ENCODE assay signal across 30 cellular contexts in genomic region chr6:151403919-151404308, GRCh38. TPM values are rescaled to one million over a fixed set of nuclear protein-coding genes. Genes with fewer than 3 reads are reported as not detected.
DNase-seq lines count a peak whose midpoint lies in the region; ATAC-seq, FAIRE-seq and TF ChIP-seq lines count a peak whose summit lies in the region.
"Had no signal": no experiment of that assay in that cellular context is flagged by ENCODE, and none has a peak within 500 bp of the region (broad histone marks: within the 10 kb centered on the region; RNA-seq: fewer than 3 reads in every experiment).

No MANE protein-coding gene starts in this region.

- 0 out of 2 replicates have a peak overlapping the region, but pooled peaks have one; percentile 10 for H3K9ac ChIP-seq in HCT116 (ENCODE audit: low read length)
- H3K9ac ChIP-seq in K562 (ENCODE audit: insufficient read depth in 1 of 2, low read depth in 2 of 2, low read length in 2 of 2) = no peak overlapping the region
- H3K9ac ChIP-seq in endodermal cell (ENCODE audit: extremely low read depth, low read length, poor library complexity, severe bottlenecking) = no peak overlapping the region

- H3K79me2 ChIP-seq in HCT116 (ENCODE audit: insufficient read depth, low read length) (peaks cover 61% of the 10 kb centered on the region), K562 (ENCODE audit: control insufficient read depth, insufficient read depth, low read length) (peaks cover 52% of the 10 kb centered on the region)

- in situ Hi-C loops in K562 (cut with MboI) = loop anchor here (25.0 kb wide), 1 partner anchor 1583 kb away; the partner anchor contains the start of gene FBXO5

- H3K27ac ChIP-seq in HCT116 (ENCODE audit: low read depth, low read length) = peak overlapping the region; percentile 4; the same call in 1 of the 2 replicates
- H3K27ac ChIP-seq in K562 (ENCODE audit: extremely low read depth, low read depth, low read length) = no peak overlapping the region
- no peak overlapping the region for H3K27ac ChIP-seq in endodermal cell (ENCODE audit: low read depth, low read length)
- H3K27ac ChIP-seq: Peyer's patch, SJCRH30, skin epidermis, transverse colon had no signal

- H3K4me1 ChIP-seq in HCT116 (ENCODE audit: control insufficient read depth in 1 of 2, insufficient read depth in 2 of 2, low read length in 2 of 2) (peaks cover 40 to 55% of the 10 kb centered on the region in 2 experiments), K562 (replicated peaks in 1 of 2; ENCODE audit: control insufficient read depth in 2 of 2, insufficient read depth in 2 of 2, low read length in 2 of 2) (no peaks in the 10 kb centered on the region), endodermal cell (ENCODE audit: control insufficient read depth, insufficient read depth, low read length) (peaks cover 9% of the 10 kb centered on the region)
- H3K4me1 ChIP-seq: Peyer's patch, SJCRH30 had no signal

- POLR2A ChIA-PET in HCT116 (lab: Charles Lee) (interaction anchor here (1.5 kb wide), 1 partner anchor 14 kb away, joined by 3 read pairs; no protein-coding TSS in a partner anchor), K562 (lab: Yijun Ruan, JAX) (interaction anchor here (1.5 to 2.5 kb wide), 2 partner anchors 10 to 13 kb away, joined by 4 to 9 read pairs; no protein-coding TSS in a partner anchor)

- H3K9me2 ChIP-seq in HCT116 (ENCODE audit: insufficient read depth) = no peaks in the 10 kb centered on the region

- H3K27me3 ChIP-seq in HCT116 (ENCODE audit: insufficient read depth, low read length) (no peaks in the 10 kb centered on the region), K562 (ENCODE audit: control insufficient read depth in 2 of 2, insufficient read depth in 2 of 2, low read length in 2 of 2) (no peaks in the 10 kb centered on the region), endodermal cell (ENCODE audit: control insufficient read depth, insufficient read depth, low read length, poor library complexity, severe bottlenecking) (no peaks in the 10 kb centered on the region)
- H3K27me3 ChIP-seq: Peyer's patch, SJCRH30, transverse colon had no signal

- H4K20me1 ChIP-seq in HCT116 (ENCODE audit: insufficient read depth) (no peaks in the 10 kb centered on the region; the same call in 1 of the 2 replicates), K562 (replicated peaks; ENCODE audit: control insufficient read depth, insufficient read depth, low read length) (no peaks in the 10 kb centered on the region; the same call in 1 of the 2 replicates)

- H3K4me3 Mint-ChIP-seq in activated T-cell treated with anti-CD3 and anti-CD28 coated beads, Interleukin-2, amount 50 U/mL, for 24 hours = no peak overlapping the region
- no peak overlapping the region for H3K4me3 Mint-ChIP-seq in natural killer cell treated with Interleukin-12 subunit alpha and Interleukin-12 subunit beta and Interleukin-15 and Interleukin-18, amount 100 ng/mL, for 72 hours
- no peak overlapping the region for H3K4me3 Mint-ChIP-seq in endodermal cell
- H3K4me3 Mint-ChIP-seq: activated B cell treated with CpG ODN at 0.5 μM for 24 hours; dendritic cell treated with granulocyte-macrophage colony-stimulating factor and Interleukin-4, amounts not matched to agents 40 ng/mL and 50 ng/mL, for 4 days had no signal

- RAD21 ChIA-PET in HCT116 (lab: Charles Lee; ENCODE audit: low non-redundant PET in 1 of 2, low total read pairs in 2 of 2, uncharacterized antibody in 2 of 2, unreplicated experiment in 2 of 2) = no interaction called here

- CTCF ChIA-PET in HCT116 (lab: Charles Lee) = no interaction called here
- CTCF ChIA-PET in K562 (lab: Yijun Ruan, JAX; ENCODE audit: low intra/inter-chr PET ratio) = interaction anchor here (0.6 kb wide), 1 partner anchor 51 kb away, joined by 3 read pairs; no protein-coding TSS in a partner anchor

- no peak for TF ChIP-seq RAD21 in HCT116 (IDR thresholded peaks at IDR 0.05; ENCODE audit: low read depth)
- TF ChIP-seq RAD21 in K562 (CRISPR knock-in tag; conservative IDR thresholded peaks at IDR 0.05 in 1 of 2, IDR thresholded peaks at IDR 0.05 in 1 of 2) = no peak

- peak overlapping the region; percentile 48 for H3K27ac Mint-ChIP-seq in activated T-cell treated with anti-CD3 and anti-CD28 coated beads, Interleukin-2, amount 50 U/mL, for 24 hours
- H3K27ac Mint-ChIP-seq in natural killer cell treated with Interleukin-12 subunit alpha and Interleukin-12 subunit beta and Interleukin-15 and Interleukin-18, amount 100 ng/mL, for 72 hours = peak overlapping the region; percentile 30 to 55
- no peak overlapping the region for H3K27ac Mint-ChIP-seq in endodermal cell
- H3K27ac Mint-ChIP-seq: activated B cell treated with CpG ODN at 0.5 μM for 24 hours; dendritic cell treated with granulocyte-macrophage colony-stimulating factor and Interleukin-4, amounts not matched to agents 40 ng/mL and 50 ng/mL, for 4 days had no signal

- no peak overlapping the region for H3K4me3 ChIP-seq in HCT116 (replicated peaks in 1 of 2; ENCODE audit: low read depth in 1 of 2, low read length in 2 of 2)
- H3K4me3 ChIP-seq in K562 = no peak overlapping the region
- H3K4me3 ChIP-seq in endodermal cell (ENCODE audit: low read length) = no peak overlapping the region
- H3K4me3 ChIP-seq: Peyer's patch, SJCRH30, skin epidermis, transverse colon had no signal

- TF ChIP-seq CTCF in HCT116 (IDR thresholded peaks at IDR 0.05 in 2 of 3, conservative IDR thresholded peaks at IDR 0.05 in 1 of 3; ENCODE audit: borderline replicate concordance in 1 of 3, insufficient read depth in 1 of 3, low read depth in 2 of 3, low read length in 2 of 3) (no peak), K562 (IDR thresholded peaks at IDR 0.05 in 2 of 3, conservative IDR thresholded peaks at IDR 0.05 in 1 of 3; ENCODE audit: insufficient read depth in 2 of 3, low read depth in 1 of 3, low read length in 3 of 3) (no peak), endodermal cell (conservative IDR thresholded peaks at IDR 0.05) (no peak)

- H3K9me1 ChIP-seq in K562 (ENCODE audit: control insufficient read depth, insufficient read depth, low read length) = peaks cover 5% of the 10 kb centered on the region

- no peaks in the 10 kb centered on the region for H3K27me3 Mint-ChIP-seq in activated T-cell treated with anti-CD3 and anti-CD28 coated beads, Interleukin-2, amount 50 U/mL, for 24 hours
- H3K27me3 Mint-ChIP-seq in natural killer cell treated with Interleukin-12 subunit alpha and Interleukin-12 subunit beta and Interleukin-15 and Interleukin-18, amount 100 ng/mL, for 72 hours = no peaks in the 10 kb centered on the region
- no peaks in the 10 kb centered on the region for H3K27me3 Mint-ChIP-seq in endodermal cell (ENCODE audit: insufficient read depth)
- H3K27me3 Mint-ChIP-seq: activated B cell treated with CpG ODN at 0.5 μM for 24 hours; dendritic cell treated with granulocyte-macrophage colony-stimulating factor and Interleukin-4, amounts not matched to agents 40 ng/mL and 50 ng/mL, for 4 days had no signal

- peak overlapping the region; percentile 38 for H3K4me2 ChIP-seq in HCT116 (ENCODE audit: low read length)
- H3K4me2 ChIP-seq in K562 (ENCODE audit: insufficient read depth, low read length) = no peak overlapping the region

- TF ChIP-seq POLR2A in HCT116 (IDR thresholded peaks at IDR 0.05; ENCODE audit: borderline replicate concordance, extremely low read depth, insufficient read depth, insufficient read length) (no peak), K562 (conservative IDR thresholded peaks at IDR 0.05) (0 out of 2 replicates have a peak, but pooled peaks have one; percentile 2)

- BruUV-seq in HCT116 (replicated peaks; lab: Mats Ljungman, UMichigan) = no TSS peak
- no TSS peak for BruUV-seq in K562 (replicated peaks; lab: Mats Ljungman, UMichigan)

- H3K36me3 ChIP-seq in HCT116 (ENCODE audit: control insufficient read depth in 1 of 2, insufficient read depth in 2 of 2, low read length in 2 of 2) (peaks cover 4 to 13% of the 10 kb centered on the region in 2 experiments; a peak in 1 of 4 replicates), K562 (ENCODE audit: control insufficient read depth, insufficient read depth, low read length) (peaks cover 78% of the 10 kb centered on the region), endodermal cell (ENCODE audit: control insufficient read depth, insufficient read depth, low read length) (peaks cover 71% of the 10 kb centered on the region)
- H3K36me3 ChIP-seq: transverse colon had no signal

- no peak for TF ChIP-seq EP300 in K562 (IDR thresholded peaks at IDR 0.05; ENCODE audit: low read length)

- H3K9me3 Mint-ChIP-seq in activated T-cell treated with anti-CD3 and anti-CD28 coated beads, Interleukin-2, amount 50 U/mL, for 24 hours = no peaks in the 10 kb centered on the region
- H3K9me3 Mint-ChIP-seq in natural killer cell treated with Interleukin-12 subunit alpha and Interleukin-12 subunit beta and Interleukin-15 and Interleukin-18, amount 100 ng/mL, for 72 hours = no peaks in the 10 kb centered on the region
- peaks cover 3% of the 10 kb centered on the region for H3K9me3 Mint-ChIP-seq in endodermal cell
- H3K9me3 Mint-ChIP-seq: activated B cell treated with CpG ODN at 0.5 μM for 24 hours; dendritic cell treated with granulocyte-macrophage colony-stimulating factor and Interleukin-4, amounts not matched to agents 40 ng/mL and 50 ng/mL, for 4 days had no signal

- no peak for ATAC-seq in HCT116
- ATAC-seq in K562 = no peak
- ATAC-seq in natural killer cell treated with Interleukin-12 subunit alpha and Interleukin-12 subunit beta and Interleukin-15 and Interleukin-18, amount 100 ng/mL, for 72 hours = no peak
- ATAC-seq in HG03439 (IDR thresholded peaks at IDR 0.05; ENCODE audit: unreplicated experiment) = no peak
- ATAC-seq: left lobe of liver had no signal

- no peak for FAIRE-seq in K562 (lab: Jason Lieb, UNC)
- FAIRE-seq: A204.1, H54 had no signal

- H2AFZ ChIP-seq in HCT116 (ENCODE audit: low read depth, low read length, poor library complexity, severe bottlenecking) (no peak overlapping the region), K562 (ENCODE audit: low read depth, low read length) (no peak overlapping the region)

- no peak for DNase-seq in activated T-cell treated with anti-CD3 and anti-CD28 coated beads, Interleukin-2, amount 50 U/mL, for 24 hours
- no peak for DNase-seq in activated T-cell treated with anti-CD3 and anti-CD28 coated beads, Interleukin-2, amount 50 U/mL, for 1 hour
- DNase-seq in HCT116 (ENCODE audit: low read depth, low spot score) (no peak), K562 (ENCODE audit: extremely low read depth in 1 of 4, low spot score in 3 of 4) (no peak), endodermal cell (no peak)
- no peak for DNase-seq in natural killer cell treated with Interleukin-12 subunit alpha and Interleukin-12 subunit beta and Interleukin-15 and Interleukin-18, amount 100 ng/mL, for 72 hours (ENCODE audit: low spot score)
- DNase-seq in stimulated activated CD4-positive, alpha-beta T cell treated with anti-CD3 and anti-CD28 coated beads, Interleukin-4, amount 100 ng/mL, for 4 hours = no peak
- DNase-seq: activated B cell treated with CpG ODN at 0.5 μM for 24 hours; activated CD4-positive, alpha-beta T cell treated with anti-CD3 and anti-CD28 coated beads, Interleukin-2, amount 50 U/mL, for 48 hours; activated gamma-delta T cell treated with Interleukin-2 at 50 U/mL for 16 hours; AML-193; caudate nucleus; DMS153; hypothalamus; IMR-90; mesendoderm; NCI-H1048; NCI-H1694; NCI-H524; Peyer's patch; SJCRH30; stimulated activated CD8-positive, alpha-beta memory T cell treated with anti-CD3 and anti-CD28 coated beads, Interleukin-4, amount 100 ng/mL, for 48 hours; T1000; transverse colon had no signal

- intact Hi-C loops in HCT116 (cut with micrococcal nuclease) = no loop called here
- intact Hi-C loops in K562 (cut with micrococcal nuclease) = no loop called here

- H3K36me3 Mint-ChIP-seq in activated T-cell treated with anti-CD3 and anti-CD28 coated beads, Interleukin-2, amount 50 U/mL, for 24 hours (ENCODE audit: low read depth) = peaks cover 79% of the 10 kb centered on the region
- H3K36me3 Mint-ChIP-seq in natural killer cell treated with Interleukin-12 subunit alpha and Interleukin-12 subunit beta and Interleukin-15 and Interleukin-18, amount 100 ng/mL, for 72 hours = peaks cover 14% of the 10 kb centered on the region
- H3K36me3 Mint-ChIP-seq in endodermal cell (ENCODE audit: low read depth) = peaks cover 67% of the 10 kb centered on the region

- H3K9me3 ChIP-seq in HCT116 (ENCODE audit: control insufficient read depth in 1 of 2, insufficient read depth in 1 of 2, low read depth in 1 of 2, low read length in 2 of 2) (no peaks in the 10 kb centered on the region), K562 (replicated peaks; ENCODE audit: control insufficient read depth, insufficient read depth, low read depth, low read length) (no peaks in the 10 kb centered on the region), endodermal cell (ENCODE audit: control insufficient read depth, low read length) (no peaks in the 10 kb centered on the region)
- H3K9me3 ChIP-seq: Peyer's patch, SJCRH30, transverse colon had no signal

- peaks cover 57% of the 10 kb centered on the region for H3K4me1 Mint-ChIP-seq in activated T-cell treated with anti-CD3 and anti-CD28 coated beads, Interleukin-2, amount 50 U/mL, for 24 hours (ENCODE audit: low read depth)
- peaks cover 20 to 23% of the 10 kb centered on the region in 2 donors for H3K4me1 Mint-ChIP-seq in natural killer cell treated with Interleukin-12 subunit alpha and Interleukin-12 subunit beta and Interleukin-15 and Interleukin-18, amount 100 ng/mL, for 72 hours (ENCODE audit: low read depth in 2 of 2)
- peaks cover 34% of the 10 kb centered on the region for H3K4me1 Mint-ChIP-seq in endodermal cell

- WGBS in K562 (ENCODE audit: insufficient coverage, low coverage, missing lambda C conversion rate) = 96% methylated on average over 3 of the region's 4 CpGs
- 96 to 100% methylated on average over 1 to 3 of the region's 4 CpGs for WGBS in endodermal cell (ENCODE audit: insufficient coverage in 1 of 2, insufficient read length in 1 of 2), 2 experiments

RNA-seq across cellular contexts. Expression of gene ZBTB2, which starts 12.6 kb away (rescaled TPM):
- total RNA-seq in HCT116 (2021; ENCODE audit: unreplicated experiment) = 12.5 TPM
- 7.5 and 7.9 TPM in 2 replicates for polyA plus RNA-seq in HCT116 (2012)
- total RNA-seq in K562 (2011; cell fraction: chromatin; rRNA removed; ENCODE audit: low replicate concordance) = 5.8 and 7.3 TPM in 2 replicates
- total RNA-seq in K562 (2011; cell fraction: nucleolus; rRNA removed) = 2.9 and 3.5 TPM in 2 replicates
- total RNA-seq in K562 (2011; cell fraction: nucleoplasm; rRNA removed) = 4.9 and 6.0 TPM in 2 replicates
- total RNA-seq in K562 (2014; rRNA removed) = 13.3 and 17.3 TPM in 2 replicates
- 17.0 and 18.9 TPM in 2 replicates for total RNA-seq in K562 (2014; rRNA removed; fragmentation: Illumina TruSeq; extraction: Trizol)
- 21.8 and 23.3 TPM in 2 replicates for total RNA-seq in K562 (2015; rRNA removed; fragmentation: Illumina TruSeq; extraction: Trizol)
- total RNA-seq in K562 (2021) = 15.2 and 16.4 TPM in 2 replicates
- 12.7 and 17.2 TPM in 2 replicates for polyA plus RNA-seq in K562 (2011; rRNA removed)
- 12.9 and 17.2 TPM in 2 replicates for polyA plus RNA-seq in K562 (2011; cell fraction: cytosol; rRNA removed)
- polyA plus RNA-seq in K562 (2011; cell fraction: nucleus; rRNA removed) = 6.1 and 6.8 TPM in 2 replicates
- polyA plus RNA-seq in K562 (2012) = 12.4 and 14.8 TPM in 2 replicates
- polyA plus RNA-seq in K562 (2014; fragmentation: Illumina TruSeq; extraction: Trizol) = 20.8 and 26.2 TPM in 2 replicates
- polyA plus RNA-seq in K562 (2014; fragmentation: Nextera tagmentation; extraction: Ambion mirVana) = 1 to 10 TPM; 5.1 to 6.0 TPM
- 14.5 and 18.1 TPM in 2 replicates for polyA plus RNA-seq in K562 (2014; rRNA removed)
- 18.4 and 28.1 TPM in 2 replicates for polyA minus RNA-seq in K562 (2011; rRNA and poly(A)+ RNA removed)
- 5.6 and 9.1 TPM in 2 replicates for polyA minus RNA-seq in K562 (2011; cell fraction: cytosol; rRNA and poly(A)+ RNA removed)
- polyA minus RNA-seq in K562 (2011; cell fraction: nucleus; rRNA and poly(A)+ RNA removed) = 2.6 and 3.8 TPM in 2 replicates
- 10 to 100 TPM; 20.4 to 23.8 TPM for total RNA-seq in natural killer cell treated with Interleukin-12 subunit alpha and Interleukin-12 subunit beta and Interleukin-15 and Interleukin-18, amount 100 ng/mL, for 72 hours
- 10 to 100 TPM; 11.4 to 15.2 TPM for total RNA-seq in endodermal cell
- polyA plus RNA-seq in endodermal cell (2013, experiment 1 of 2) = 11.3 TPM
- 11.1 TPM for polyA plus RNA-seq in endodermal cell (2013, experiment 2 of 2)

RNA-seq across cellular contexts. Expression of gene RMND1, which starts 48.0 kb away (rescaled TPM):
- 28.0 TPM for total RNA-seq in HCT116 (2021; ENCODE audit: unreplicated experiment)
- 12.7 and 18.4 TPM in 2 replicates for polyA plus RNA-seq in HCT116 (2012)
- 40.6 and 86.4 TPM in 2 replicates for total RNA-seq in K562 (2011; cell fraction: chromatin; rRNA removed; ENCODE audit: low replicate concordance)
- 24.5 and 31.5 TPM in 2 replicates for total RNA-seq in K562 (2011; cell fraction: nucleolus; rRNA removed)
- total RNA-seq in K562 (2011; cell fraction: nucleoplasm; rRNA removed) = 40.5 and 43.6 TPM in 2 replicates
- 27.8 and 29.6 TPM in 2 replicates for total RNA-seq in K562 (2014; rRNA removed)
- 47.8 and 51.5 TPM in 2 replicates for total RNA-seq in K562 (2014; rRNA removed; fragmentation: Illumina TruSeq; extraction: Trizol)
- total RNA-seq in K562 (2015; rRNA removed; fragmentation: Illumina TruSeq; extraction: Trizol) = 42.9 and 45.2 TPM in 2 replicates
- 25.2 and 26.9 TPM in 2 replicates for total RNA-seq in K562 (2021)
- 26.7 and 33.3 TPM in 2 replicates for polyA plus RNA-seq in K562 (2011; rRNA removed)
- polyA plus RNA-seq in K562 (2011; cell fraction: cytosol; rRNA removed) = 8.1 and 14.3 TPM in 2 replicates
- polyA plus RNA-seq in K562 (2011; cell fraction: nucleus; rRNA removed) = 8.1 and 8.3 TPM in 2 replicates
- 25.7 and 41.6 TPM in 2 replicates for polyA plus RNA-seq in K562 (2012)
- polyA plus RNA-seq in K562 (2014; fragmentation: Illumina TruSeq; extraction: Trizol) = 37.2 and 42.6 TPM in 2 replicates
- polyA plus RNA-seq in K562 (2014; fragmentation: Nextera tagmentation; extraction: Ambion mirVana) = 10 to 100 TPM; 36.2 to 38.4 TPM
- polyA plus RNA-seq in K562 (2014; rRNA removed) = 32.2 and 35.1 TPM in 2 replicates
- polyA minus RNA-seq in K562 (2011; rRNA and poly(A)+ RNA removed) = 50.2 and 53.2 TPM in 2 replicates
- polyA minus RNA-seq in K562 (2011; cell fraction: cytosol; rRNA and poly(A)+ RNA removed) = 13.4 and 19.6 TPM in 2 replicates
- 23.3 and 31.4 TPM in 2 replicates for polyA minus RNA-seq in K562 (2011; cell fraction: nucleus; rRNA and poly(A)+ RNA removed)
- total RNA-seq in natural killer cell treated with Interleukin-12 subunit alpha and Interleukin-12 subunit beta and Interleukin-15 and Interleukin-18, amount 100 ng/mL, for 72 hours = 10 to 100 TPM; 19.2 to 27.3 TPM
- 10 to 100 TPM; 40.8 to 45.4 TPM for total RNA-seq in endodermal cell
- polyA plus RNA-seq in endodermal cell (2013, experiment 1 of 2) = 31.9 TPM
- 32.7 TPM for polyA plus RNA-seq in endodermal cell (2013, experiment 2 of 2)
